6 cellular contexts compared by ENCODE assay signal in genomic region chr2:199570957-199571356, GRCh38.
"Had no signal": no experiment of that assay in that cellular context is flagged by ENCODE, and none has a peak within 500 bp of the region (broad histone marks: within the 10 kb centered on the region; RNA-seq: fewer than 3 reads in every experiment).

No MANE protein-coding gene starts in this region.

- H3K4me2 ChIP-seq: KMS-11 had no signal

- H3K36me3 Mint-ChIP-seq: IgD-negative memory B cell had no signal

- H3K4me3 ChIP-seq: GM23248 had no signal

- H3K4me3 Mint-ChIP-seq: IgD-negative memory B cell had no signal

- ATAC-seq: HepG2 had no signal

- H3K27ac ChIP-seq: GM23248, KMS-11 had no signal

- H3K27ac Mint-ChIP-seq: IgD-negative memory B cell had no signal

- DNase-seq: GM23248, HCEC 1CT, KBM-7 had no signal

- H3K4me1 Mint-ChIP-seq: IgD-negative memory B cell had no signal

- H3K9ac ChIP-seq: GM23248, KMS-11 had no signal

- H3K27me3 Mint-ChIP-seq: IgD-negative memory B cell had no signal

- H2AFZ ChIP-seq: GM23248 had no signal

- H3K9me3 Mint-ChIP-seq: IgD-negative memory B cell had no signal
